8 cellular contexts compared by ENCODE assay signal in genomic region chr10:121975295-121976086, GRCh38. TPM values are rescaled to one million over a fixed set of nuclear protein-coding genes. Genes with fewer than 3 reads are reported as not detected.
DNase-seq lines count a peak whose midpoint lies in the region; ATAC-seq and TF ChIP-seq lines count a peak whose summit lies in the region.

No MANE protein-coding gene starts in this region.

- TF ChIP-seq CTCF in OCI-LY3 (IDR thresholded peaks at IDR 0.05; ENCODE audit: low read depth, low read length), result peak; percentile 59; the same call in 1 of the 2 replicates
- TF ChIP-seq CTCF in ovary (IDR thresholded peaks at IDR 0.05), result peak in 1 of 3 donors; percentile 35

- WGBS in ovary, 3 donors, result 33 to 42% (median 34%) methylated on average over 20 to 21 of the region's 21 CpGs

- H3K9ac ChIP-seq in OCI-LY3 (ENCODE audit: low read length), result peak overlapping the region; percentile 99

- H3K4me3 ChIP-seq in OCI-LY3 (ENCODE audit: low read length) (peak overlapping the region; percentile 86), ovary (peak overlapping the region; percentile 80)

- no peak for TF ChIP-seq EP300 in ovary (IDR thresholded peaks at IDR 0.05)

- peaks cover 8% of the 10 kb centered on the region; the same call in 1 of the 2 replicates for H4K20me1 ChIP-seq in OCI-LY3 (ENCODE audit: insufficient read depth, low read length)

- H3K4me1 Mint-ChIP-seq in activated T-cell treated with anti-CD3 and anti-CD28 coated beads, Interleukin-2, amount 50 U/mL, for 72 hours (ENCODE audit: low read depth), result peaks cover 6% of the 10 kb centered on the region

- peaks cover 24% of the 10 kb centered on the region for H3K79me2 ChIP-seq in OCI-LY3 (ENCODE audit: low read length)

- H2AFZ ChIP-seq in OCI-LY3 (ENCODE audit: low read depth, low read length), result peak overlapping the region; percentile 87; the same call in 1 of the 2 replicates

- peak overlapping the region; percentile 61 to 69 for H3K4me3 Mint-ChIP-seq in activated T-cell treated with anti-CD3 and anti-CD28 coated beads, Interleukin-2, amount 50 U/mL, for 72 hours

- ATAC-seq in activated T-cell treated with anti-CD3 and anti-CD28 coated beads, Interleukin-2, amount 50 U/mL, for 72 hours (replicated peaks in 1 of 2), result peak in 1 of 2 donors; percentile 15
- ATAC-seq in esophagus mucosa (peak; percentile 39), HG02759 (IDR thresholded peaks at IDR 0.05; ENCODE audit: unreplicated experiment) (no peak), GM21423 (IDR thresholded peaks at IDR 0.05; ENCODE audit: unreplicated experiment) (no peak)

- H3K4me1 ChIP-seq in OCI-LY3 (ENCODE audit: low read length) (peaks cover 7% of the 10 kb centered on the region), ovary (ENCODE audit: insufficient read depth) (peaks cover 7% of the 10 kb centered on the region)

- no peaks in the 10 kb centered on the region for H3K9me3 ChIP-seq in OCI-LY3 (ENCODE audit: insufficient read depth, low read length)
- H3K9me3 ChIP-seq in ovary, result no peaks in the 10 kb centered on the region

- H3K27ac ChIP-seq in OCI-LY3 (ENCODE audit: low read length) (peak overlapping the region; percentile 84; the same call in 1 of the 2 replicates), ovary (peak overlapping the region; percentile 92 to 93)

- peak overlapping the region; percentile 68 for H3K4me2 ChIP-seq in OCI-LY3 (ENCODE audit: low read length)

- peaks cover 2% of the 10 kb centered on the region for H3K36me3 ChIP-seq in OCI-LY3 (replicated peaks; ENCODE audit: low read depth, low read length)
- no peaks in the 10 kb centered on the region for H3K36me3 ChIP-seq in ovary

- intact Hi-C loops in ovary (cut with DNase I), result loop anchor here in 1 of 4 donors (10.0 kb wide), 1 partner anchor 139 kb away; no protein-coding TSS in a partner anchor

- no peaks in the 10 kb centered on the region for H3K27me3 Mint-ChIP-seq in activated T-cell treated with anti-CD3 and anti-CD28 coated beads, Interleukin-2, amount 50 U/mL, for 72 hours (ENCODE audit: low read depth)

- H3K27me3 ChIP-seq in OCI-LY3 (ENCODE audit: low read depth, low read length) (no peaks in the 10 kb centered on the region), ovary (no peaks in the 10 kb centered on the region)

- H3K27ac Mint-ChIP-seq in activated T-cell treated with anti-CD3 and anti-CD28 coated beads, Interleukin-2, amount 50 U/mL, for 72 hours, result no peak overlapping the region

- no peak for TF ChIP-seq POLR2A in ovary (IDR thresholded peaks at IDR 0.05)

- H3K9me3 Mint-ChIP-seq in activated T-cell treated with anti-CD3 and anti-CD28 coated beads, Interleukin-2, amount 50 U/mL, for 72 hours, result peaks cover 0 to 6% of the 10 kb centered on the region in 2 donors

- peaks cover 1 to 8% of the 10 kb centered on the region in 2 donors for H3K36me3 Mint-ChIP-seq in activated T-cell treated with anti-CD3 and anti-CD28 coated beads, Interleukin-2, amount 50 U/mL, for 72 hours (ENCODE audit: insufficient read depth in 2 of 2)

- no peak for DNase-seq in activated T-cell treated with anti-CD3 and anti-CD28 coated beads, Interleukin-2, amount 50 U/mL, for 72 hours
- DNase-seq in activated T-cell treated with anti-CD3 and anti-CD28 coated beads, Interleukin-2, amount 50 U/mL, for 1 hour, result no peak
- DNase-seq in ovary (no peak), amniotic stem cell (lab: John Stamatoyannopoulos, UW) (no peak)

RNA-seq across cellular contexts. Expression of gene NSMCE4A, which starts 0.5 kb away (rescaled TPM):
- 10 to 100 TPM; 49.0 to 65.2 TPM for total RNA-seq in activated T-cell treated with anti-CD3 and anti-CD28 coated beads, Interleukin-2, amount 50 U/mL, for 72 hours
- total RNA-seq in esophagus mucosa, result 33.9 TPM
- 10 to 100 TPM; 34.1 to 71.4 (median 41.2) TPM for total RNA-seq in ovary
- 10 to 100 TPM; 45.4 to 47.2 TPM for polyA plus RNA-seq in ovary

RNA-seq across cellular contexts. Expression of gene TACC2, which starts 13.5 kb away (rescaled TPM):
- total RNA-seq in activated T-cell treated with anti-CD3 and anti-CD28 coated beads, Interleukin-2, amount 50 U/mL, for 72 hours, result under 1 TPM in 1 of 2 donors, not detected in 1; 0.19 TPM
- total RNA-seq in esophagus mucosa (90.0 TPM), ovary (10 to 100 TPM in 5 of 7 donors, 1 to 10 TPM in 2; 7.2 to 66.4 (median 14.2) TPM)
- 10 to 100 TPM in 1 of 2 donors, 1 to 10 TPM in 1; 6.1 to 28.3 TPM for polyA plus RNA-seq in ovary

RNA-seq across cellular contexts. Expression of gene ATE1, which starts 47.7 kb away (rescaled TPM):
- 10 to 100 TPM; 25.5 to 26.6 TPM for total RNA-seq in activated T-cell treated with anti-CD3 and anti-CD28 coated beads, Interleukin-2, amount 50 U/mL, for 72 hours
- total RNA-seq in esophagus mucosa (20.3 TPM), ovary (10 to 100 TPM; 19.0 to 36.6 (median 35.1) TPM)
- polyA plus RNA-seq in ovary, result 10 to 100 TPM in 1 of 2 donors, 1 to 10 TPM in 1; 8.9 to 16.0 TPM

Comparison
In these comparisons a context has a peak if more than half of its experiments do, and no peak if none do; other contexts are left out.
1. RNA of gene TACC2, which starts 13.5 kb away (total RNA-seq): 90.0 TPM in esophagus mucosa (single experiment) and 7.2 to 66.4 TPM in ovary; 0.19 TPM in activated T-cell treated with anti-CD3 and anti-CD28 coated beads, Interleukin-2, amount 50 U/mL, for 72 hours; every median in the first group is over 4 times any median in the second.